ENCODE assay signal across 10 cellular contexts in the genomic region with DNA sequence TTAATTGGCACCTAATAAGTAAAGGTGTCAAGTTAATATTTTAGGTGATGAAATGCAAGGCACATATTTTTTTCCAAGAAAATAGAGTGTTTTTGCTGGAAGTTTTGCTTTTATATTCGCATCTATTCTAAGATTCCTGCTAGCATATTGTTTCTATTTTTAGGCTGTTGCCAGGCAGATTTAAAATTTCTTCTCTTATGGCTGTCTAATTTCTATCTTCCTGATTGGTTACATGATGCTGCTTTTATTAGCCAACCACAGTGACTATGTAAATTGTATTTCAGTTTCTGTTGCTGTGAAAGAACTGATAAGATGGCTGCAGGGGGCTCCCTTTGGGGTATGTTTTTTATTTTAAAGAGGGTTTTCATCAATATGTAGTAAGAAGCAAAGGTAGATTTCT. TPM values are rescaled to one million over a fixed set of nuclear protein-coding genes. Genes with fewer than 3 reads are reported as not detected.
DNase-seq lines count a peak whose midpoint lies in the region; ATAC-seq and TF ChIP-seq lines count a peak whose summit lies in the region.
"Had no signal": no experiment of that assay in that cellular context is flagged by ENCODE, and none has a peak within 500 bp of the region (broad histone marks: within the 10 kb centered on the region; RNA-seq: fewer than 3 reads in every experiment).

No MANE protein-coding gene starts in this region.

- no peaks in the 10 kb centered on the region for H3K9me3 ChIP-seq in CD8-positive, alpha-beta memory T cell (ENCODE audit: low read length)
- H3K9me3 ChIP-seq: stomach had no signal

- H3K27me3 ChIP-seq in CD8-positive, alpha-beta memory T cell (ENCODE audit: insufficient read depth, low read length, poor library complexity, severe bottlenecking) = no peaks in the 10 kb centered on the region
- no peaks in the 10 kb centered on the region for H3K27me3 ChIP-seq in KMS-11 (ENCODE audit: insufficient read depth, low read depth)
- H3K27me3 ChIP-seq: stomach had no signal

- H3K4me1 Mint-ChIP-seq in CD8-positive, alpha-beta memory T cell = peaks cover 72 to 87% (median 83%) of the 10 kb centered on the region in 3 donors

- H3K4me2 ChIP-seq in KMS-11 = peak overlapping the region; percentile 29

- H3K4me1 ChIP-seq in CD8-positive, alpha-beta memory T cell (ENCODE audit: insufficient read depth, low read length) = peaks cover 78% of the 10 kb centered on the region
- peaks cover 51% of the 10 kb centered on the region for H3K4me1 ChIP-seq in KMS-11 (ENCODE audit: low read depth, poor library complexity, severe bottlenecking)

- H3K79me2 ChIP-seq in KMS-11 (ENCODE audit: insufficient read depth, low read depth) = peaks cover 95% of the 10 kb centered on the region

- H3K4me3 ChIP-seq in CD8-positive, alpha-beta memory T cell (ENCODE audit: low read length) = no peak overlapping the region
- H3K4me3 ChIP-seq in KMS-11 (IDR thresholded peaks at IDR 0.05; ENCODE audit: insufficient read depth, low read depth, low read length) = no peak overlapping the region
- H3K4me3 ChIP-seq in astrocyte of the spinal cord (ENCODE audit: low read depth, low read length) = no peak overlapping the region
- H3K4me3 ChIP-seq: stomach had no signal

- no peaks in the 10 kb centered on the region for H3K36me3 ChIP-seq in CD8-positive, alpha-beta memory T cell (ENCODE audit: insufficient read depth, low read length)
- H3K36me3 ChIP-seq in KMS-11 (ENCODE audit: insufficient read depth) = no peaks in the 10 kb centered on the region
- H3K36me3 ChIP-seq: stomach had no signal

- in situ Hi-C loops in astrocyte of the spinal cord (cut with HindIII; ENCODE audit: low sequenced_read_pairs) = no loop called here

- ATAC-seq in GM21619 (IDR thresholded peaks at IDR 0.05; ENCODE audit: unreplicated experiment) = no peak
- no peak for ATAC-seq in HG02588 (IDR thresholded peaks at IDR 0.05; ENCODE audit: unreplicated experiment)

- H3K27me3 Mint-ChIP-seq in CD8-positive, alpha-beta memory T cell = no peaks in the 10 kb centered on the region

- peak overlapping the region in 7 of 8 donors; percentile 40 to 88 (median 69) for H3K27ac Mint-ChIP-seq in CD8-positive, alpha-beta memory T cell

- H3K9me3 Mint-ChIP-seq in CD8-positive, alpha-beta memory T cell = no peaks in the 10 kb centered on the region

- POLR2A ChIA-PET in CD8-positive, alpha-beta memory T cell (lab: Charles Lee) = no interaction called here

- no peak overlapping the region for H3K27ac ChIP-seq in CD8-positive, alpha-beta memory T cell (ENCODE audit: low read depth, low read length)
- H3K27ac ChIP-seq in KMS-11 = no peak overlapping the region
- H3K27ac ChIP-seq: stomach had no signal

- H4K20me1 ChIP-seq in KMS-11 (ENCODE audit: insufficient read depth) = no peaks in the 10 kb centered on the region

- peak overlapping the region; percentile 22 to 64 (median 53) for H3K4me3 Mint-ChIP-seq in CD8-positive, alpha-beta memory T cell

- TF ChIP-seq CTCF in KMS-11 (conservative IDR thresholded peaks at IDR 0.05; ENCODE audit: low read depth, low read length) = no peak
- no peak for TF ChIP-seq CTCF in astrocyte of the spinal cord (IDR thresholded peaks at IDR 0.05; ENCODE audit: low read depth, low read length)

- H3K9ac ChIP-seq in KMS-11 = no peak overlapping the region

- peaks cover 8 to 33% (median 13%) of the 10 kb centered on the region in 3 donors for H3K36me3 Mint-ChIP-seq in CD8-positive, alpha-beta memory T cell

- CTCF ChIA-PET in CD8-positive, alpha-beta memory T cell (lab: Charles Lee) = no interaction called here

- peak in 2 of 5 donors; percentile 25 to 39 for DNase-seq in CD8-positive, alpha-beta memory T cell
- DNase-seq in astrocyte of the spinal cord (ENCODE audit: low read depth, low spot score) (peak; percentile 54), lung microvascular endothelial cell (ENCODE audit: low read depth in 2 of 2) (peak; percentile 41 to 43), iPS-NIHi7 (ENCODE audit: extremely low spot score) (no peak), D341Med (ENCODE audit: low spot score) (no peak)
- DNase-seq: NCI-H2107, stomach had no signal

- no peak overlapping the region for H2AFZ ChIP-seq in KMS-11 (ENCODE audit: low read depth)

RNA-seq across cellular contexts. Expression of a gene that starts 42.7 kb away (rescaled TPM):
- 10 to 100 TPM; 84.4 to 94.4 TPM for total RNA-seq in CD8-positive, alpha-beta memory T cell
- polyA plus RNA-seq in CD8-positive, alpha-beta memory T cell = 80.6 TPM
- 14.6 and 15.9 TPM in 2 replicates for total RNA-seq in lung microvascular endothelial cell

Comparison
In these comparisons a context has a peak if more than half of its experiments do, and no peak if none do; other contexts are left out.
1. DNase-seq: peak in astrocyte of the spinal cord (single experiment) and lung microvascular endothelial cell (2 of 2); none in iPS-NIHi7 (single experiment) and D341Med (single experiment).